Comparison of ENCODE assay signal across 8 cellular contexts in the genomic region with DNA sequence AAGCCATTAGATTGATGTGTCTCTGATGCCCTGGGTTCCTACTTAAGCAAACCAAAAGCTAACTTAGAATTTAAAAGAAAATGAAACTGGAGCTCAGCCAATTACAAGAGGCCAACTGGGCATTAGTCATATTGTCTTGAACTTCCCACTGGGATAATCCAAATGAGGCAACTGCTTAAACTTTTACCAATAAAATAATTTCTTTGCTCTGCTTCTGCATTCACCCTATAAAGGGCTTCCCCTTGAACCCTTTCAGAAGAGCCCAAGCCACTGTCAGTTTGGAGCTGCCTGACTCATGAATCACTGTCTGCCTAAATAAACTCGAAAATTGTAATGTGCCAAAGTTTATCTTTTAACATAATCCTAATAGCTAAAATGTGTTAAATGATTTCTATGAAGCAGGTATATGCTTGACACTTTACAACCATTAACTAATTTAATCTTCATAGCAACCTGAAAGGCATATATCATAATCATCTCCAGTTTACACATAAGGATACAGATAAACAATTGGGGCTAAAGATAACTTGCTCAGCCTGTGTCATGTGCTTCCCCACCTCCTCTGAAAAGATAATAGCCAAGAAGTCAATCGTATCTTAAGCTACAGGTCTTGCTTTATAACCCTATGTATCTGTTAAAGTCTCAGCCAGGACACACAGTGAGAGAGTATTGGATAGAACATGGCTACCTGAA. TPM values are rescaled to one million over a fixed set of nuclear protein-coding genes. Genes with fewer than 3 reads are reported as not detected.
DNase-seq lines count a peak whose midpoint lies in the region; ATAC-seq and TF ChIP-seq lines count a peak whose summit lies in the region.

No MANE protein-coding gene starts in this region.

- peaks cover 0 to 19% (median 10%) of the 10 kb centered on the region in 11 experiments; a peak in 11 of 22 replicates for H3K9me3 ChIP-seq in BLaER1 treated with 17β-estradiol and CSF1 and Interleukin-3, amounts not matched to agents 10 nM and 100 nM (replicated peaks in 1 of 11)
- H3K9me3 ChIP-seq in SK-N-SH, result no peaks in the 10 kb centered on the region
- H3K9me3 ChIP-seq in tibial artery, result no peaks in the 10 kb centered on the region
- no peaks in the 10 kb centered on the region for H3K9me3 ChIP-seq in esophagus muscularis mucosa

- CTCF ChIA-PET in SK-N-SH (lab: Yijun Ruan, JAX), result interaction anchor here (1.1 to 2.4 kb wide), 4 partner anchors 9 to 33 kb away, joined by 3 to 14 read pairs (median 8); no protein-coding TSS in a partner anchor

- H4K20me1 ChIP-seq in BLaER1 treated with 17β-estradiol and CSF1 and Interleukin-3, amounts not matched to agents 10 nM and 100 nM, result no peaks in the 10 kb centered on the region
- H4K20me1 ChIP-seq in SK-N-SH (ENCODE audit: insufficient read depth), result no peaks in the 10 kb centered on the region

- H3K36me3 ChIP-seq in BLaER1 treated with 17β-estradiol and CSF1 and Interleukin-3, amounts not matched to agents 10 nM and 100 nM, result no peaks in the 10 kb centered on the region
- H3K36me3 ChIP-seq in SK-N-SH (replicated peaks in 1 of 2; ENCODE audit: control insufficient read depth in 1 of 2, insufficient read depth in 2 of 2, low read length in 1 of 2) (no peaks in the 10 kb centered on the region), tibial artery (no peaks in the 10 kb centered on the region), esophagus muscularis mucosa (no peaks in the 10 kb centered on the region)

- no peak for DNase-seq in SK-N-SH
- DNase-seq in fibroblast of the conjunctiva (ENCODE audit: low read depth), result peak; percentile 69
- no peak for DNase-seq in posterior cingulate gyrus
- no peak for DNase-seq in tibial artery
- no peak for DNase-seq in esophagus muscularis mucosa (ENCODE audit: extremely low spot score)

- intact Hi-C loops in posterior cingulate gyrus (cut with DNase I) (no loop called here), tibial artery (cut with DNase I; ENCODE audit: low total_unique reads) (no loop called here), esophagus muscularis mucosa (cut with DNase I) (no loop called here)

- ATAC-seq in GM21529 (IDR thresholded peaks at IDR 0.05; ENCODE audit: unreplicated experiment), result peak; percentile 11
- no peak for ATAC-seq in activated CD4-positive, CD25-positive, alpha-beta regulatory T cell treated with anti-CD3 and anti-CD28 coated beads, Interleukin-2, amount 50 U/mL, for 24 hours

- no peak overlapping the region for H3K9ac ChIP-seq in BLaER1 treated with 17β-estradiol and CSF1 and Interleukin-3, amounts not matched to agents 10 nM and 100 nM
- no peak overlapping the region for H3K9ac ChIP-seq in SK-N-SH

- no peaks in the 10 kb centered on the region for H3K27me3 ChIP-seq in BLaER1 treated with 17β-estradiol and CSF1 and Interleukin-3, amounts not matched to agents 10 nM and 100 nM
- H3K27me3 ChIP-seq in SK-N-SH (ENCODE audit: insufficient read depth) (no peaks in the 10 kb centered on the region), tibial artery (no peaks in the 10 kb centered on the region), esophagus muscularis mucosa (no peaks in the 10 kb centered on the region)

- H3F3A ChIP-seq in SK-N-SH (replicated peaks; ENCODE audit: insufficient read depth), result no peaks in the 10 kb centered on the region

- TF ChIP-seq CTCF in SK-N-SH (IDR thresholded peaks at IDR 0.05) (no peak), tibial artery (IDR thresholded peaks at IDR 0.05) (no peak), esophagus muscularis mucosa (IDR thresholded peaks at IDR 0.05) (no peak)

- POLR2A ChIA-PET in SK-N-SH (lab: Yijun Ruan, JAX), result interaction anchor here (1.0 kb wide), 1 partner anchor 9 kb away, joined by 3 read pairs; no protein-coding TSS in a partner anchor

- peaks cover 17 to 44% (median 36%) of the 10 kb centered on the region in 10 experiments; a peak in 19 of 20 replicates for H3K4me1 ChIP-seq in BLaER1 treated with 17β-estradiol and CSF1 and Interleukin-3, amounts not matched to agents 10 nM and 100 nM
- H3K4me1 ChIP-seq in SK-N-SH (ENCODE audit: control insufficient read depth in 1 of 2, insufficient read depth in 2 of 2, low read depth in 1 of 2, low read length in 1 of 2) (peaks cover 0 to 5% of the 10 kb centered on the region in 2 experiments; a peak in 1 of 4 replicates), tibial artery (peaks cover 0 to 17% (median 5%) of the 10 kb centered on the region in 4 donors), esophagus muscularis mucosa (peaks cover 7 to 14% (median 12%) of the 10 kb centered on the region in 4 donors)

- H3K9me2 ChIP-seq in SK-N-SH, result no peaks in the 10 kb centered on the region

- no peak for TF ChIP-seq POLR2A in esophagus muscularis mucosa (IDR thresholded peaks at IDR 0.05; ENCODE audit: low read depth)

- 36% methylated on average over 2 of the region's 2 CpGs for WGBS in SK-N-SH (ENCODE audit: low lambda C conversion rate)
- 33% methylated on average over 2 of the region's 2 CpGs for WGBS in esophagus muscularis mucosa

- peak overlapping the region; percentile 19 to 69 (median 57); a peak in 20 of 22 replicates for H3K4me2 ChIP-seq in BLaER1 treated with 17β-estradiol and CSF1 and Interleukin-3, amounts not matched to agents 10 nM and 100 nM
- H3K4me2 ChIP-seq in SK-N-SH, result no peak overlapping the region

- TF ChIP-seq EP300 in SK-N-SH (IDR thresholded peaks at IDR 0.05; ENCODE audit: borderline replicate concordance in 1 of 2, low read depth in 1 of 2, low read length in 1 of 2), result no peak
- no peak for TF ChIP-seq EP300 in esophagus muscularis mucosa (IDR thresholded peaks at IDR 0.05)

- H3K4me3 ChIP-seq in BLaER1 treated with 17β-estradiol and CSF1 and Interleukin-3, amounts not matched to agents 10 nM and 100 nM, result no peak overlapping the region
- H3K4me3 ChIP-seq in SK-N-SH (ENCODE audit: low read depth in 2 of 2, low read length in 1 of 2) (no peak overlapping the region), tibial artery (no peak overlapping the region), esophagus muscularis mucosa (no peak overlapping the region)

- H2AFZ ChIP-seq in SK-N-SH (ENCODE audit: low read depth), result peak overlapping the region; percentile 73

- TF ChIP-seq RAD21 in SK-N-SH (IDR thresholded peaks at IDR 0.05; ENCODE audit: low read length), result no peak

- H3K79me2 ChIP-seq in SK-N-SH (ENCODE audit: insufficient read depth), result no peaks in the 10 kb centered on the region

- peak overlapping the region in 5 of 11 experiments; percentile 7 to 44 (median 22); a peak in 4 of 22 replicates for H3K27ac ChIP-seq in BLaER1 treated with 17β-estradiol and CSF1 and Interleukin-3, amounts not matched to agents 10 nM and 100 nM
- H3K27ac ChIP-seq in SK-N-SH (ENCODE audit: low read depth in 2 of 2, low read length in 1 of 2), result peak overlapping the region in 1 of 2 experiments; percentile 39; a peak in 1 of 4 replicates
- peak overlapping the region in 1 of 2 donors; percentile 33 for H3K27ac ChIP-seq in tibial artery
- H3K27ac ChIP-seq in esophagus muscularis mucosa (replicated peaks in 1 of 4), result no peak overlapping the region

TF ChIP-seq in SK-N-SH, 30 proteins besides CTCF, POLR2A, EP300 and RAD21:
- TF ChIP-seq FOSL2 (IDR thresholded peaks at IDR 0.05; ENCODE audit: borderline replicate concordance, low read depth) (no peak), NFIC (IDR thresholded peaks at IDR 0.05; ENCODE audit: borderline replicate concordance) (0 out of 2 replicates have a peak, but pooled peaks have one; percentile 34)
- TF ChIP-seq, protein P1, sequence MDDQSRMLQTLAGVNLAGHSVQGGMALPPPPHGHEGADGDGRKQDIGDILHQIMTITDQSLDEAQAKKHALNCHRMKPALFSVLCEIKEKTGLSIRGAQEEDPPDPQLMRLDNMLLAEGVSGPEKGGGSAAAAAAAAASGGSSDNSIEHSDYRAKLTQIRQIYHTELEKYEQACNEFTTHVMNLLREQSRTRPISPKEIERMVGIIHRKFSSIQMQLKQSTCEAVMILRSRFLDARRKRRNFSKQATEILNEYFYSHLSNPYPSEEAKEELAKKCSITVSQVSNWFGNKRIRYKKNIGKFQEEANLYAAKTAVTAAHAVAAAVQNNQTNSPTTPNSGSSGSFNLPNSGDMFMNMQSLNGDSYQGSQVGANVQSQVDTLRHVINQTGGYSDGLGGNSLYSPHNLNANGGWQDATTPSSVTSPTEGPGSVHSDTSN (IDR thresholded peaks at IDR 0.05), result 0 out of 2 replicates have a peak, but pooled peaks have one; percentile 3

RNA-seq across cellular contexts. Expression of a gene that starts 11.5 kb away (rescaled TPM):
- polyA plus RNA-seq in SK-N-SH (2012; rRNA removed), result 0.06 and 0.07 TPM in 2 replicates
- 0.07 and 0.08 TPM in 2 replicates for polyA plus RNA-seq in SK-N-SH (2012; cell fraction: cytosol; rRNA removed)
- 0.08 and 0.14 TPM in 2 replicates for polyA plus RNA-seq in SK-N-SH (2012; cell fraction: nucleus; rRNA removed)
- 1 to 10 TPM in 1 of 4 donors, under 1 TPM in 2, not detected in 1; 0.42 to 1.1 (median 0.92) TPM for total RNA-seq in esophagus muscularis mucosa

RNA-seq across cellular contexts. Expression of a gene that starts 15.2 kb away (rescaled TPM):
- 1.8 and 3.1 TPM in 2 replicates for polyA plus RNA-seq in SK-N-SH (2012; rRNA removed)
- polyA plus RNA-seq in SK-N-SH (2012; cell fraction: cytosol; rRNA removed), result 3.0 and 3.6 TPM in 2 replicates
- 0.66 and 2.2 TPM in 2 replicates for polyA plus RNA-seq in SK-N-SH (2012; cell fraction: nucleus; rRNA removed)
- total RNA-seq in esophagus muscularis mucosa, result 1 to 10 TPM in 1 of 4 donors, under 1 TPM in 3; 0.63 to 1.7 (median 0.84) TPM

RNA-seq across cellular contexts. Expression of a gene that starts 51.4 kb away (rescaled TPM):
- 0.07 and 0.13 TPM in 2 replicates for polyA plus RNA-seq in SK-N-SH (2012; rRNA removed)
- polyA plus RNA-seq in SK-N-SH (2012; cell fraction: cytosol; rRNA removed), result 0.14 and 0.21 TPM in 2 replicates
- 0.23 and 0.63 TPM in 2 replicates for polyA plus RNA-seq in SK-N-SH (2012; cell fraction: nucleus; rRNA removed)
- total RNA-seq in esophagus muscularis mucosa, result not detected
